ENCODE assay signal across 26 cellular contexts in the genomic region with DNA sequence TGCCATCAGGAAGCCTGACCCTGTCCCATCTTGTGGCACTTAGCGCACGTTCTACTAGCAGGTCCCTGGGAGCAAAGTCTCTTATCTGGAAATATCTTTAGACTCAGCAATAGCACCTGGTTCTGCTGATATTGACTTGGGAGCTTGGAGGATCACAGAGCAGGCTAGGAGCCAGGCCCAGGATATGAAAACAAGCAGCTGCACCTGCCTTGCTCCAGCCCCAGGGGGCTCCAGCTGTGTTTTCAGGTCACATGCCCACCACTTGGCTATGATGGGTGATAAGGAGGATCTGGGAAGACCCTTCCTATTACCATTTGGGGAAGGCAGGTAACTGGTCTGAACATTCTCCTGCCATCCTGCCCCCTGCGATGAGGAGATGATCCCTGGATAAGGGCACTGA.
DNase-seq lines count a peak whose midpoint lies in the region; TF ChIP-seq lines count a peak whose summit lies in the region.
"Had no signal": no experiment of that assay in that cellular context is flagged by ENCODE, and none has a peak within 500 bp of the region (broad histone marks: within the 10 kb centered on the region; RNA-seq: fewer than 3 reads in every experiment).

No MANE protein-coding gene starts in this region.

- H3K36me3 ChIP-seq in GM06990 (ENCODE audit: control insufficient read depth, insufficient read depth, low read length) (no peaks in the 10 kb centered on the region), Loucy (ENCODE audit: insufficient read depth, low read length) (no peaks in the 10 kb centered on the region)
- H3K36me3 ChIP-seq: gastroesophageal sphincter, pancreas, right atrium auricular region, thoracic aorta, vagina, WERI-Rb-1 had no signal

- no peaks in the 10 kb centered on the region for H3K9me2 ChIP-seq in Loucy (replicated peaks; ENCODE audit: low read depth, low read length)

- H3K27me3 ChIP-seq in AG04450 (ENCODE audit: control insufficient read depth, insufficient read depth, low read length) (peaks cover 4% of the 10 kb centered on the region), GM06990 (replicated peaks; ENCODE audit: control insufficient read depth, insufficient read depth, low read length) (no peaks in the 10 kb centered on the region; the same call in 1 of the 2 replicates), Loucy (ENCODE audit: insufficient read depth, low read length, poor library complexity, severe bottlenecking) (no peaks in the 10 kb centered on the region)
- H3K27me3 ChIP-seq: gastroesophageal sphincter, pancreas, right atrium auricular region, vagina had no signal

- H2AFZ ChIP-seq in Loucy (ENCODE audit: low read length), result no peak overlapping the region

- DNase-seq in AG04450 (ENCODE audit: low read depth, low spot score) (no peak), GM06990 (ENCODE audit: extremely low read depth, insufficient read length) (no peak), choroid plexus epithelial cell (ENCODE audit: low read depth) (no peak), NOMO-1 (lab: John Stamatoyannopoulos, UW; ENCODE audit: unreplicated experiment in 2 of 2) (no peak), kidney tubule cell (ENCODE audit: low spot score) (no peak), iPS-NIHi11 (ENCODE audit: low spot score) (no peak)
- DNase-seq in activated naive CD4-positive, alpha-beta T cell treated with anti-CD3 and anti-CD28 coated beads, Interleukin-2, amount 50 U/mL, for 16 hours, result no peak
- DNase-seq: activated CD4-positive, alpha-beta T cell treated with anti-CD3 and anti-CD28 coated beads, Interleukin-2, amount 10 ng/mL, durations not matched to agents 7 days and 5 days; activated CD8-positive, alpha-beta memory T cell treated with anti-CD3 and anti-CD28 coated beads, Interleukin-2, amount 10 ng/mL, durations not matched to agents 7 days and 5 days; activated T-cell treated with anti-CD3 and anti-CD28 coated beads, Interleukin-2, amount 50 U/mL, for 72 hours; hippocampal formation; midbrain; naive thymus-derived CD8-positive, alpha-beta T cell; NCI-H1436; NCI-H2171 treated with DMSO at 0.1 percent for 48 hours; NCI-H526; pancreas; stimulated activated CD4-positive, alpha-beta T cell treated with anti-CD3 and anti-CD28 coated beads, Interleukin-12 subunit alpha, Interleukin-12 subunit beta, amount 100 ng/mL, for 4 hours; stimulated activated CD4-positive, alpha-beta T cell treated with anti-CD3 and anti-CD28 coated beads, Interleukin-4, amount 100 ng/mL, for 24 hours; stimulated activated naive CD4-positive, alpha-beta T cell; WERI-Rb-1 had no signal

- H3K4me3 ChIP-seq in AG04450 (ENCODE audit: low read depth, low read length) (no peak overlapping the region), GM06990 (replicated peaks; ENCODE audit: low read depth, low read length) (no peak overlapping the region), Loucy (ENCODE audit: low read length, poor library complexity, severe bottlenecking) (no peak overlapping the region), choroid plexus epithelial cell (ENCODE audit: low read depth, low read length) (no peak overlapping the region)
- H3K4me3 ChIP-seq: gastroesophageal sphincter, pancreas, right atrium auricular region, thoracic aorta, vagina had no signal

- POLR2A ChIA-PET in AG04450 (lab: Yijun Ruan, JAX), result interaction anchor here (0.6 kb wide), 1 partner anchor 50 kb away, joined by 3 read pairs; no protein-coding TSS in a partner anchor

- H3K4me1 ChIP-seq in Loucy (ENCODE audit: insufficient read depth, low read length, poor library complexity, severe bottlenecking), result no peaks in the 10 kb centered on the region
- H3K4me1 ChIP-seq: gastroesophageal sphincter, pancreas, right atrium auricular region, vagina had no signal

- H4K20me1 ChIP-seq in Loucy (ENCODE audit: insufficient read depth, low read length, poor library complexity, severe bottlenecking), result no peaks in the 10 kb centered on the region

- H3K9ac ChIP-seq in Loucy (ENCODE audit: low read depth, low read length, poor library complexity, severe bottlenecking), result no peak overlapping the region

- CTCF ChIA-PET in AG04450 (lab: Charles Lee), result no interaction called here

- no peak overlapping the region for H3K4me2 ChIP-seq in Loucy (ENCODE audit: low read depth, low read length, poor library complexity, severe bottlenecking)

- H3K79me2 ChIP-seq in Loucy (ENCODE audit: insufficient read depth, low read length), result no peaks in the 10 kb centered on the region

- peak overlapping the region; percentile 21 for H3K27ac ChIP-seq in AG04450 (ENCODE audit: low read depth, low read length)
- H3K27ac ChIP-seq: gastroesophageal sphincter, pancreas, right atrium auricular region, thoracic aorta, vagina, WERI-Rb-1 had no signal

- TF ChIP-seq CTCF in AG04450 (IDR thresholded peaks at IDR 0.05; ENCODE audit: low read depth, low read length) (no peak), GM06990 (IDR thresholded peaks at IDR 0.05; ENCODE audit: insufficient read depth, low read length, poor library complexity, severe bottlenecking) (peak; percentile 18), Loucy (conservative IDR thresholded peaks at IDR 0.05; ENCODE audit: low read length) (peak; percentile 23; the same call in 1 of the 2 replicates), choroid plexus epithelial cell (conservative IDR thresholded peaks at IDR 0.05; ENCODE audit: low read depth, low read length) (peak; percentile 12)

- no peaks in the 10 kb centered on the region for H3F3A ChIP-seq in Loucy (ENCODE audit: low read depth)

- H3K9me3 ChIP-seq in AG04450 (ENCODE audit: control insufficient read depth, insufficient read depth, low read length) (peaks cover 3% of the 10 kb centered on the region; the same call in 1 of the 2 replicates), Loucy (ENCODE audit: insufficient read depth, low read depth, low read length) (peaks cover 8% of the 10 kb centered on the region; the same call in 1 of the 2 replicates)
- H3K9me3 ChIP-seq: gastroesophageal sphincter, pancreas, right atrium auricular region, thoracic aorta, vagina had no signal
